Comparison of ENCODE assay signal across 8 cellular contexts in genomic region chr5:141664733-141665461, GRCh38. TPM values are rescaled to one million over a fixed set of nuclear protein-coding genes. Genes with fewer than 3 reads are reported as not detected.
DNase-seq lines count a peak whose midpoint lies in the region; ATAC-seq and TF ChIP-seq lines count a peak whose summit lies in the region.

No MANE protein-coding gene starts in this region.

- no peak overlapping the region for H3K4me3 ChIP-seq in kidney epithelial cell (ENCODE audit: low read depth, low read length)

- no peaks in the 10 kb centered on the region for H3K36me3 ChIP-seq in kidney epithelial cell (ENCODE audit: control insufficient read depth, insufficient read depth, low read length)

- DNase-seq in 8988T (peak; percentile 77), NCI-H128 (lab: John Stamatoyannopoulos, UW; ENCODE audit: unreplicated experiment) (peak; percentile 22), T47D (ENCODE audit: low read depth in 1 of 2, low spot score in 1 of 2) (peak; percentile 81 to 89), kidney epithelial cell (ENCODE audit: low read depth) (no peak)
- DNase-seq in stimulated activated CD4-positive, alpha-beta T cell treated with anti-CD3 and anti-CD28 coated beads, Interleukin-4, amount 100 ng/mL, for 1 hour, result peak; percentile 71

- peak; percentile 98 for ATAC-seq in HG02678 (IDR thresholded peaks at IDR 0.05; ENCODE audit: unreplicated experiment)

- TF ChIP-seq CTCF in GM12874 (IDR thresholded peaks at IDR 0.05; ENCODE audit: insufficient read depth, low read depth, low read length) (peak; percentile 91), VCaP (conservative IDR thresholded peaks at IDR 0.05) (peak; percentile 91), kidney epithelial cell (IDR thresholded peaks at IDR 0.05; ENCODE audit: insufficient read depth, low read length, poor library complexity, severe bottlenecking) (peak; percentile 90)

- in situ Hi-C loops in T47D (cut with HindIII; ENCODE audit: low pct_unique_long_range_greater_than_20kb, low sequenced_read_pairs), result no loop called here

- no peaks in the 10 kb centered on the region for H3K27me3 ChIP-seq in kidney epithelial cell (ENCODE audit: control insufficient read depth, insufficient read depth, low read length)

- H3K27ac ChIP-seq in VCaP, result no peak overlapping the region

RNA-seq across cellular contexts. Expression of gene FCHSD1, which starts 13.7 kb away (rescaled TPM):
- total RNA-seq in kidney epithelial cell, result 18.1 and 38.5 TPM in 2 replicates

RNA-seq across cellular contexts. Expression of gene ARAP3, which starts 17.1 kb away (rescaled TPM):
- 9.2 and 10.8 TPM in 2 replicates for total RNA-seq in kidney epithelial cell

RNA-seq across cellular contexts. Expression of gene RELL2, which starts 28.1 kb away (rescaled TPM):
- 7.8 and 12.6 TPM in 2 replicates for total RNA-seq in kidney epithelial cell

RNA-seq across cellular contexts. Expression of gene HDAC3, which starts 28.2 kb away (rescaled TPM):
- total RNA-seq in kidney epithelial cell, result 39.7 and 54.2 TPM in 2 replicates

RNA-seq across cellular contexts. Expression of gene DIAPH1, which starts 46.1 kb away (rescaled TPM):
- 99.7 and 103 TPM in 2 replicates for total RNA-seq in kidney epithelial cell
